In the genomic region with DNA sequence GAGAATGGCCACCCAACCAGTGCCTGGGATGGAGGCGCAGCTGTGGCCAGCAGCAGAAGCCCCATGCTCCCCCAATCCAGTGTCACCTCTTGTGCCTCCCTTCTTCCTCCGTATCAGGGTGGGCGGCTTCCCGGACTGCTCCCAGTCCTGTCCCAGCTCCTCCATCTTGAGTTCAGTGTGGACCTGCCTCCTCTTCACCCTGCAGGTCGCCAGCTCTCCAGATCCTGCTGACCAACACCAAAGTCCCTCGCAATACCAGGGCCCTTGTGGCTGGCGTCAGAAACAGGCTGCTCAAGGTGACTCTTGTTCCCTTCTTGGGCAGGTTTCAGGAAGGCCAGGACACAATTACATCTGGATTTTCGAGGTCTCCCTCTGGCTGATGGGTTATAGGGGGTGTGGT, we compare ENCODE assay signal across 30 cellular contexts.
"Had no signal": no experiment of that assay in that cellular context is flagged by ENCODE, and none has a peak within 500 bp of the region (broad histone marks: within the 10 kb centered on the region; RNA-seq: fewer than 3 reads in every experiment).

No MANE protein-coding gene starts in this region.

- H3K27me3 Mint-ChIP-seq: activated B cell treated with CpG ODN at 0.5 μM for 24 hours; activated CD4-positive, alpha-beta memory T cell treated with anti-CD3 and anti-CD28 coated beads for 36 hours; activated naive CD8-positive, alpha-beta T cell treated with anti-CD3 and anti-CD28 coated beads for 36 hours had no signal

- DNase-seq: activated B cell treated with CpG ODN at 0.5 μM for 24 hours; activated CD4-positive, alpha-beta memory T cell treated with anti-CD3 and anti-CD28 coated beads for 36 hours; activated CD4-positive, alpha-beta T cell treated with anti-CD3 and anti-CD28 coated beads for 4 hours; activated CD4-positive, alpha-beta T cell treated with anti-CD3 and anti-CD28 coated beads, Interleukin-2, amount 50 U/mL, for 1 hour; activated CD4-positive, CD25-positive, alpha-beta regulatory T cell treated with anti-CD3 and anti-CD28 coated beads, Interleukin-2, amount 50 U/mL, for 72 hours; activated CD8-positive, alpha-beta memory T cell treated with anti-CD3 and anti-CD28 coated beads, Interleukin-2, amount 50 U/mL, for 4 hours; activated gamma-delta T cell treated with Interleukin-2 at 50 U/mL for 16 hours; activated naive CD4-positive, alpha-beta T cell treated with anti-CD3 and anti-CD28 coated beads for 36 hours; activated naive CD8-positive, alpha-beta T cell treated with anti-CD3 and anti-CD28 coated beads for 36 hours; activated T-cell treated with anti-CD3 and anti-CD28 coated beads for 4 hours; activated T-cell treated with anti-CD3 and anti-CD28 coated beads, Interleukin-2, amount 50 U/mL, for 4 hours; amygdala; Kasumi-1; KG1; MG63; NCI-H1048; NCI-H1105 treated with DMSO at 0.1 percent for 48 hours; NCI-H1436; NCI-H1694; NCI-H2029; NCI-H345; NCI-H524 treated with DMSO at 0.1 percent for 48 hours; SHP77 treated with DMSO at 0.1 percent for 48 hours; SW 1271; T-helper 1 cell; T-helper 2 cell; T-helper 9 cell had no signal

- H3K36me3 ChIP-seq: MG63 had no signal

- H3K27ac Mint-ChIP-seq: activated B cell treated with CpG ODN at 0.5 μM for 24 hours; activated CD4-positive, alpha-beta memory T cell treated with anti-CD3 and anti-CD28 coated beads for 36 hours; activated naive CD4-positive, alpha-beta T cell treated with anti-CD3 and anti-CD28 coated beads for 36 hours; activated naive CD8-positive, alpha-beta T cell treated with anti-CD3 and anti-CD28 coated beads for 36 hours; activated T-helper 1 cell treated with anti-CD3 and anti-CD28 coated beads, Interleukin-12 subunit alpha, Interleukin-12 subunit beta, Interleukin-2, Interleukin-4 antibody, amounts not matched to agents 30 ng/mL and 10 ng/mL and 1 ng/mL, durations not matched to agents 14 hours and 24 hours and 36 hours had no signal

- H3K4me3 ChIP-seq: ascending aorta, MG63 had no signal

- H3K27me3 ChIP-seq: ascending aorta, MG63 had no signal

- ATAC-seq: activated T-cell treated with anti-CD3 and anti-CD28 coated beads, Interleukin-2, amount 50 U/mL, for 4 hours; Panc1 had no signal

- H3K4me1 Mint-ChIP-seq: activated B cell treated with CpG ODN at 0.5 μM for 24 hours had no signal

- H3K4me3 Mint-ChIP-seq: activated B cell treated with CpG ODN at 0.5 μM for 24 hours; activated CD4-positive, alpha-beta memory T cell treated with anti-CD3 and anti-CD28 coated beads for 36 hours; activated naive CD4-positive, alpha-beta T cell treated with anti-CD3 and anti-CD28 coated beads for 36 hours; activated naive CD8-positive, alpha-beta T cell treated with anti-CD3 and anti-CD28 coated beads for 36 hours; activated T-cell treated with anti-CD3 and anti-CD28 coated beads, Interleukin-2, amount 50 U/mL, for 4 hours; activated T-helper 1 cell treated with anti-CD3 and anti-CD28 coated beads, Interleukin-12 subunit alpha, Interleukin-12 subunit beta, Interleukin-2, Interleukin-4 antibody, amounts not matched to agents 30 ng/mL and 10 ng/mL and 1 ng/mL, durations not matched to agents 14 hours and 24 hours and 36 hours had no signal

- H3K9me3 Mint-ChIP-seq: activated B cell treated with CpG ODN at 0.5 μM for 24 hours; activated CD4-positive, alpha-beta memory T cell treated with anti-CD3 and anti-CD28 coated beads for 36 hours; activated naive CD4-positive, alpha-beta T cell treated with anti-CD3 and anti-CD28 coated beads for 36 hours; activated naive CD8-positive, alpha-beta T cell treated with anti-CD3 and anti-CD28 coated beads for 36 hours; activated T-cell treated with anti-CD3 and anti-CD28 coated beads, Interleukin-2, amount 50 U/mL, for 4 hours; activated T-helper 1 cell treated with anti-CD3 and anti-CD28 coated beads, Interleukin-12 subunit alpha, Interleukin-12 subunit beta, Interleukin-2, Interleukin-4 antibody, amounts not matched to agents 30 ng/mL and 10 ng/mL and 1 ng/mL, durations not matched to agents 14 hours and 24 hours and 36 hours had no signal

- H3K27ac ChIP-seq: ascending aorta had no signal

- H3K9me3 ChIP-seq: ascending aorta, MG63 had no signal
